In genomic region chr14:65280653-65281052, GRCh38 we compare ENCODE assay signal across 18 cellular contexts.
DNase-seq lines count a peak whose midpoint lies in the region; ATAC-seq and TF ChIP-seq lines count a peak whose summit lies in the region.
"Had no signal": no experiment of that assay in that cellular context is flagged by ENCODE, and none has a peak within 500 bp of the region (broad histone marks: within the 10 kb centered on the region; RNA-seq: fewer than 3 reads in every experiment).

No MANE protein-coding gene starts in this region.

- no peak for TF ChIP-seq RAD21 in IMR-90 (IDR thresholded peaks at IDR 0.05; ENCODE audit: low read length)

- no peak overlapping the region for H2BK20ac ChIP-seq in IMR-90 (ENCODE audit: low read depth, low read length)

- H3K56ac ChIP-seq in IMR-90 (ENCODE audit: extremely low read depth, insufficient read depth, low read length), result no peak overlapping the region

- CTCF ChIA-PET in IMR-90 (lab: Yijun Ruan, JAX), result no interaction called here

- no peak for ATAC-seq in IMR-90 (ENCODE audit: low read depth)
- peak; percentile 8 for ATAC-seq in esophagus mucosa
- ATAC-seq in upper lobe of right lung, result no peak
- ATAC-seq: Right ventricle myocardium inferior had no signal

- H3K4me1 ChIP-seq in IMR-90 (ENCODE audit: control insufficient read depth, insufficient read depth, low read length) (peaks cover 7% of the 10 kb centered on the region), upper lobe of right lung (peaks cover 14% of the 10 kb centered on the region)

- H2BK5ac ChIP-seq in IMR-90 (ENCODE audit: low read depth, low read length, poor library complexity, severe bottlenecking), result no peak overlapping the region

- H2AK5ac ChIP-seq in IMR-90 (ENCODE audit: low read depth, low read length), result 0 out of 2 replicates have a peak overlapping the region, but pooled peaks have one; percentile 14

- no peak overlapping the region for H3K18ac ChIP-seq in IMR-90 (ENCODE audit: low read depth, low read length)

- no peak overlapping the region for H2AFZ ChIP-seq in IMR-90 (replicated peaks; ENCODE audit: low read length, poor library complexity)

- no TSS peak for BruUV-seq in IMR-90 (replicated peaks; lab: Mats Ljungman, UMichigan)

- TF ChIP-seq CTCF in IMR-90 (conservative IDR thresholded peaks at IDR 0.05; ENCODE audit: low read depth, low read length) (no peak), upper lobe of right lung (IDR thresholded peaks at IDR 0.05) (no peak)

- WGBS in IMR-90 (ENCODE audit: extremely low coverage in 2 of 2, insufficient read length in 1 of 2), 2 experiments, result 97% methylated on average over 19 of the region's 22 CpGs; no CpG with 5 or more reads in 1 of the 2 experiments

- H4K91ac ChIP-seq in IMR-90 (ENCODE audit: insufficient read depth, low read depth, low read length), result no peak overlapping the region

- no peak overlapping the region for H2AK9ac ChIP-seq in IMR-90 (replicated peaks; ENCODE audit: low read depth, low read length, poor library complexity)

- H3K79me1 ChIP-seq in IMR-90 (ENCODE audit: low read depth in 1 of 2, low read length in 2 of 2), result no peaks in the 10 kb centered on the region

- no peak overlapping the region for H3K9ac ChIP-seq in IMR-90 (ENCODE audit: low read depth, low read length)

- H4K5ac ChIP-seq in IMR-90 (ENCODE audit: low read depth, low read length), result no peak overlapping the region

- no peak for TF ChIP-seq POLR2A in IMR-90 (IDR thresholded peaks at IDR 0.05; ENCODE audit: low read depth, low read length)
- TF ChIP-seq POLR2A in erythroblast (IDR thresholded peaks at IDR 0.05; ENCODE audit: low read length), result no peak

- H2BK15ac ChIP-seq in IMR-90 (ENCODE audit: low read depth, low read length), result no peak overlapping the region

- in situ Hi-C loops in IMR-90 (cut with MboI; ENCODE audit: low sequenced_read_pairs), result no loop called here

- no peaks in the 10 kb centered on the region for H4K20me1 ChIP-seq in IMR-90 (ENCODE audit: insufficient read depth, low read length)

- no peak overlapping the region for H3K23ac ChIP-seq in IMR-90 (ENCODE audit: low read depth, low read length)

- POLR2A ChIA-PET in IMR-90 (lab: Charles Lee; ENCODE audit: unreplicated experiment), result no interaction called here

- H3K9me3 ChIP-seq in IMR-90 (ENCODE audit: control insufficient read depth, insufficient read depth, low read length), result no peaks in the 10 kb centered on the region
- H3K9me3 ChIP-seq in upper lobe of right lung, result no peaks in the 10 kb centered on the region
- H3K9me3 ChIP-seq: SJSA1 had no signal

- intact Hi-C loops in IMR-90 (cut with micrococcal nuclease), result no loop called here
- intact Hi-C loops in upper lobe of right lung (cut with DNase I), result no loop called here

- H3K4ac ChIP-seq in IMR-90 (ENCODE audit: low read depth, low read length), result no peak overlapping the region

- H3K27me3 ChIP-seq in IMR-90 (ENCODE audit: control insufficient read depth, insufficient read depth, low read length), result no peaks in the 10 kb centered on the region
- H3K27me3 ChIP-seq in upper lobe of right lung, result no peaks in the 10 kb centered on the region
- H3K27me3 ChIP-seq: SJSA1 had no signal

- H3K27ac ChIP-seq in IMR-90 (ENCODE audit: insufficient read depth, low read length) (no peak overlapping the region), angular gyrus (ENCODE audit: low read depth, low read length) (peak overlapping the region; percentile 84), substantia nigra (ENCODE audit: low read depth, low read length, poor library complexity, severe bottlenecking) (peak overlapping the region; percentile 99), upper lobe of right lung (no peak overlapping the region)
- H3K27ac ChIP-seq: SJSA1 had no signal

- dilution Hi-C loops in IMR-90 (cut with HindIII; ENCODE audit: low sequenced_read_pairs, unreplicated experiment), result no loop called here

- DNase-seq in IMR-90 (no peak), substantia nigra (lab: John Stamatoyannopoulos, UW) (no peak), upper lobe of right lung (no peak), erythroblast (lab: John Stamatoyannopoulos, UW) (no peak), OCI-M2 (lab: John Stamatoyannopoulos, UW; ENCODE audit: unreplicated experiment) (no peak)
- DNase-seq: Karpas-422, MV-4-11, NCI-H1105 treated with DMSO at 0.1 percent for 48 hours, NCI-H1694, NCI-H2081, NCI-H2171, NCI-H345, NCI-H526, OCI-M1 had no signal

- no peak overlapping the region for H2BK120ac ChIP-seq in IMR-90 (ENCODE audit: low read depth, low read length)

- no peak overlapping the region for H3K14ac ChIP-seq in IMR-90 (replicated peaks; ENCODE audit: low read depth, low read length)

- H3K9me1 ChIP-seq in IMR-90 (ENCODE audit: insufficient read depth, low read length), result peaks cover 8% of the 10 kb centered on the region; the same call in 1 of the 2 replicates

- H4K8ac ChIP-seq in IMR-90 (ENCODE audit: low read depth in 2 of 2, low read length in 2 of 2), result no peak overlapping the region

- no peak overlapping the region for H3K4me2 ChIP-seq in IMR-90 (ENCODE audit: low read depth, low read length)

- H3K4me3 ChIP-seq in IMR-90 (ENCODE audit: insufficient read depth, low read depth, low read length), result no peak overlapping the region
- H3K4me3 ChIP-seq in upper lobe of right lung, result no peak overlapping the region
- H3K4me3 ChIP-seq: SJSA1 had no signal

- H3K36me3 ChIP-seq in IMR-90 (ENCODE audit: control insufficient read depth, insufficient read depth, low read length) (no peaks in the 10 kb centered on the region), upper lobe of right lung (no peaks in the 10 kb centered on the region)
- H3K36me3 ChIP-seq: SJSA1 had no signal

TF ChIP-seq in IMR-90, 13 proteins besides CTCF, POLR2A, EP300 and RAD21:
- no peak for TF ChIP-seq RCOR1 (IDR thresholded peaks at IDR 0.05; ENCODE audit: insufficient replicate concordance, low read length)
- no peak for TF ChIP-seq SMC3 (IDR thresholded peaks at IDR 0.05; ENCODE audit: low read depth, low read length)
- no peak for TF ChIP-seq ELK1 (IDR thresholded peaks at IDR 0.05; ENCODE audit: borderline replicate concordance, low read depth, low read length)
- TF ChIP-seq MAFK (IDR thresholded peaks at IDR 0.05; ENCODE audit: low read depth, low read length), result no peak
- TF ChIP-seq USF2 (IDR thresholded peaks at IDR 0.05; ENCODE audit: low read depth, low read length), result no peak
- no peak for TF ChIP-seq CHD1 (IDR thresholded peaks at IDR 0.05; ENCODE audit: low read depth, low read length)
- no peak for TF ChIP-seq MAZ (IDR thresholded peaks at IDR 0.05; ENCODE audit: borderline replicate concordance, low read depth, low read length)
- TF ChIP-seq BHLHE40 (IDR thresholded peaks at IDR 0.05; ENCODE audit: low read depth, low read length), result no peak
- no peak for TF ChIP-seq NFE2L2 (IDR thresholded peaks at IDR 0.05; ENCODE audit: low read depth, low read length)
- no peak for TF ChIP-seq FOS (IDR thresholded peaks at IDR 0.05; ENCODE audit: low read depth, low read length)
- TF ChIP-seq RFX5 (IDR thresholded peaks at IDR 0.05; ENCODE audit: low read depth, low read length), result no peak
- no peak for TF ChIP-seq CEBPB (IDR thresholded peaks at IDR 0.05; ENCODE audit: low read depth, low read length)
TF ChIP-seq in IMR-90: peak in this region for 0.

Comparison
In these comparisons a context has a peak if more than half of its experiments do, and no peak if none do; other contexts are left out.
1. H3K27ac ChIP-seq: peak in angular gyrus (single experiment) and substantia nigra (single experiment); none in IMR-90 (single experiment) and upper lobe of right lung (single experiment).